Comparison of ENCODE assay signal across 12 cellular contexts in the genomic region with DNA sequence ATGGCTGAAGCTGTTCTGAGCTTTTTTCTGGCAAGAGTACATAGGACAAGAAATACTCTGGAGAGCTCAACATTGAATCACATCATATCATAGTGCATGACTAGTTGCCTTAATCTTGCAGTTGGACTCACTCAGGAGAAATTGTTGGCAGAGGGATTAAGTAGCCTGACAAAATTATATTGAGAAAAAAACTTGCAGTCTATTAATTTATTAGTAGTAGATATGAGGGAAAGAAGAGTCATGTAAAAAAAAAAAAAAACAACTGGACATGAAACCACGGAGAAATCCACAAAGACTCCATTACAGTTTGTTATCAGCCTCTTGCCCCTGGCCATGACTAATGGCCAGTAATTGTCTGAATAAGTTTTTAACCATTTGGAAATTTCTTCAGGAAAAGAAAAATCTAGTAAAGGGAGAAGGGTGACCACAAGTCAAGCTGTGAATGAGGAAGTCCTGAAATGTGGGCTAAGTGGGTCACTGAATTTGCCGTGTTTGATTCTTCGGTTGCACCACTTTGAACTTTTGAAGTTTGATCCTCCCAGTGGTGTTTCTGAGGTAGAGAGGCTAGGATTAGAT. TPM values are rescaled to one million over a fixed set of nuclear protein-coding genes. Genes with fewer than 3 reads are reported as not detected.
DNase-seq lines count a peak whose midpoint lies in the region; ATAC-seq and TF ChIP-seq lines count a peak whose summit lies in the region.
"Had no signal": no experiment of that assay in that cellular context is flagged by ENCODE, and none has a peak within 500 bp of the region (broad histone marks: within the 10 kb centered on the region; RNA-seq: fewer than 3 reads in every experiment).

No MANE protein-coding gene starts in this region.

- TF ChIP-seq CTCF in fibroblast of lung (conservative IDR thresholded peaks at IDR 0.05 in 1 of 2, IDR thresholded peaks at IDR 0.05 in 1 of 2; ENCODE audit: low read depth in 1 of 2, low read length in 2 of 2), result no peak
- no peak for TF ChIP-seq CTCF in progenitor cell of endocrine pancreas (IDR thresholded peaks at IDR 0.05; ENCODE audit: unreplicated experiment)
- TF ChIP-seq CTCF in RWPE1 (conservative IDR thresholded peaks at IDR 0.05; ENCODE audit: low read depth), result no peak

- in situ Hi-C loops in GM23248 (cut with MboI), result no loop called here

- H3K9me2 ChIP-seq in GM23248 (ENCODE audit: insufficient read depth), result no peaks in the 10 kb centered on the region

- H3K4me3 ChIP-seq in GM23248 (peak overlapping the region; percentile 23; the same call in 1 of the 2 replicates), SJCRH30 (no peak overlapping the region), fibroblast of lung (replicated peaks in 1 of 4; ENCODE audit: control extremely low read depth in 1 of 4, insufficient read depth in 1 of 4, low read depth in 3 of 4, low read length in 4 of 4) (no peak overlapping the region)
- H3K4me3 ChIP-seq: breast epithelium had no signal

- H3K4me1 ChIP-seq in GM23248 (ENCODE audit: insufficient read depth) (peaks cover 16% of the 10 kb centered on the region), SJCRH30 (peaks cover 11% of the 10 kb centered on the region), fibroblast of lung (ENCODE audit: control insufficient read depth, extremely low read depth, insufficient read depth, low read length) (peaks cover 9% of the 10 kb centered on the region)
- H3K4me1 ChIP-seq: breast epithelium had no signal

- peak overlapping the region; percentile 17 for H3K4me2 ChIP-seq in GM23248 (ENCODE audit: unreplicated experiment)
- H3K4me2 ChIP-seq in fibroblast of lung (ENCODE audit: extremely low read depth, insufficient read depth, low read length), result no peak overlapping the region

- DNase-seq in GM23248, result peak; percentile 76
- DNase-seq in SJCRH30, result peak in 1 of 2 experiments; percentile 33
- peak in 1 of 2 donors; percentile 81 for DNase-seq in fibroblast of lung (ENCODE audit: low read depth in 2 of 2)
- no peak for DNase-seq in sciatic nerve (ENCODE audit: low spot score)
- DNase-seq in DMS 273 treated with DMSO at 0.1 percent for 48 hours (lab: John Stamatoyannopoulos, UW), result no peak
- no peak for DNase-seq in progenitor cell of endocrine pancreas (ENCODE audit: low spot score, unreplicated experiment)
- no peak for DNase-seq in RWPE1 (ENCODE audit: low spot score)
- DNase-seq: activated CD4-positive, alpha-beta T cell treated with anti-CD3 and anti-CD28 coated beads for 1 hour; head of caudate nucleus; NCI-H82 had no signal

- H3K36me3 Mint-ChIP-seq in progenitor cell of endocrine pancreas (ENCODE audit: insufficient read depth), result no peaks in the 10 kb centered on the region

- WGBS in GM23248 (ENCODE audit: low coverage in 1 of 2, low lambda C conversion rate in 2 of 2, missing lambda C conversion rate in 2 of 2), 2 experiments, result 5 to 7% methylated on average over 3 of the region's 3 CpGs

- no peak overlapping the region for H3K4me3 Mint-ChIP-seq in progenitor cell of endocrine pancreas (ENCODE audit: low read depth)

- H3K9me3 ChIP-seq in GM23248 (ENCODE audit: low read depth) (no peaks in the 10 kb centered on the region), SJCRH30 (replicated peaks) (no peaks in the 10 kb centered on the region), fibroblast of lung (ENCODE audit: control insufficient read depth, insufficient read depth, low read depth, low read length) (no peaks in the 10 kb centered on the region)
- H3K9me3 ChIP-seq: breast epithelium had no signal

- no peak overlapping the region for H3K9ac ChIP-seq in GM23248
- no peak overlapping the region for H3K9ac ChIP-seq in fibroblast of lung (ENCODE audit: insufficient read depth, low read length)

- intact Hi-C loops in sciatic nerve (cut with DNase I), result no loop called here

- peak; percentile 55 for ATAC-seq in sciatic nerve
- ATAC-seq in activated CD4-positive, CD25-positive, alpha-beta regulatory T cell treated with anti-CD3 and anti-CD28 coated beads, Interleukin-2, amount 50 U/mL, for 24 hours, result no peak

- H4K20me1 ChIP-seq in GM23248 (ENCODE audit: insufficient read depth) (no peaks in the 10 kb centered on the region), fibroblast of lung (ENCODE audit: control insufficient read depth, extremely low read depth, insufficient read depth, low read length) (no peaks in the 10 kb centered on the region)

- H3K36me3 ChIP-seq in GM23248 (ENCODE audit: low read depth) (no peaks in the 10 kb centered on the region), SJCRH30 (no peaks in the 10 kb centered on the region), fibroblast of lung (ENCODE audit: control insufficient read depth, insufficient read depth, low read length) (no peaks in the 10 kb centered on the region)
- H3K36me3 ChIP-seq: breast epithelium had no signal

- H3K79me2 ChIP-seq in GM23248 (ENCODE audit: insufficient read depth) (no peaks in the 10 kb centered on the region), fibroblast of lung (ENCODE audit: control insufficient read depth, insufficient read depth, low read length) (no peaks in the 10 kb centered on the region)

- H3K27me3 ChIP-seq in GM23248 (replicated peaks; ENCODE audit: insufficient read depth) (no peaks in the 10 kb centered on the region), SJCRH30 (no peaks in the 10 kb centered on the region), fibroblast of lung (ENCODE audit: control insufficient read depth, insufficient read depth, low read length) (no peaks in the 10 kb centered on the region)

- H3F3A ChIP-seq in GM23248 (ENCODE audit: insufficient read depth), result peaks cover 15% of the 10 kb centered on the region

- H3K9me3 Mint-ChIP-seq in progenitor cell of endocrine pancreas (ENCODE audit: low read depth), result peaks cover 29% of the 10 kb centered on the region

- H3K27ac ChIP-seq in GM23248, result peak overlapping the region; percentile 51
- peak overlapping the region; percentile 39 for H3K27ac ChIP-seq in SJCRH30
- H3K27ac ChIP-seq in fibroblast of lung (ENCODE audit: insufficient read depth, low read length), result peak overlapping the region; percentile 55
- H3K27ac ChIP-seq in RWPE1, result no peak overlapping the region

- no peak overlapping the region for H3K27ac Mint-ChIP-seq in progenitor cell of endocrine pancreas

- H3K4me1 Mint-ChIP-seq in progenitor cell of endocrine pancreas (ENCODE audit: low read depth), result no peaks in the 10 kb centered on the region

- CTCF ChIA-PET in RWPE1 (lab: Yijun Ruan, JAX), result interaction anchor here (0.6 kb wide), 1 partner anchor 16 kb away, joined by 3 read pairs; no protein-coding TSS in a partner anchor

- no peak overlapping the region for H2AFZ ChIP-seq in GM23248
- H2AFZ ChIP-seq in fibroblast of lung (ENCODE audit: low read length), result no peak overlapping the region

- POLR2A ChIA-PET in RWPE1 (lab: Yijun Ruan, JAX; ENCODE audit: low non-redundant PET), result no interaction called here

- H3K27me3 Mint-ChIP-seq in progenitor cell of endocrine pancreas, result no peaks in the 10 kb centered on the region

RNA-seq across cellular contexts. Expression of a gene that starts 45.6 kb away (rescaled TPM):
- 57.5 and 63.2 TPM in 2 replicates for total RNA-seq in GM23248 (2014; rRNA removed; shearing (Covaris generic))
- polyA plus RNA-seq in GM23248 (2016; fragmentation: Nextera tagmentation; extraction: Ambion mirVana) (55.1 and 55.8 TPM in 2 replicates), fibroblast of lung (311 and 627 TPM in 2 replicates)
- total RNA-seq in SJCRH30 (2014; rRNA removed; shearing (Covaris generic)), result 48.0 and 55.7 TPM in 2 replicates
- total RNA-seq in fibroblast of lung (127 and 180 TPM in 2 replicates), sciatic nerve (174 TPM), progenitor cell of endocrine pancreas (2.8 and 3.0 TPM in 2 replicates)
- polyA plus RNA-seq in fibroblast of lung (2012), result 171 and 314 TPM in 2 replicates
- polyA minus RNA-seq in fibroblast of lung (ENCODE audit: low replicate concordance), result 227 and 451 TPM in 2 replicates

RNA-seq across cellular contexts. Expression of a gene that starts 58.3 kb away (rescaled TPM):
- total RNA-seq in GM23248 (2014; rRNA removed; shearing (Covaris generic)), result 11.4 and 14.4 TPM in 2 replicates
- polyA plus RNA-seq in GM23248 (2016; fragmentation: Nextera tagmentation; extraction: Ambion mirVana) (14.2 and 15.5 TPM in 2 replicates), fibroblast of lung (18.4 and 30.7 TPM in 2 replicates)
- 15.5 and 17.6 TPM in 2 replicates for total RNA-seq in SJCRH30 (2014; rRNA removed; shearing (Covaris generic))
- total RNA-seq in fibroblast of lung (19.0 and 20.5 TPM in 2 replicates), sciatic nerve (17.2 TPM), progenitor cell of endocrine pancreas (5.8 and 5.9 TPM in 2 replicates)
- 23.0 and 40.2 TPM in 2 replicates for polyA plus RNA-seq in fibroblast of lung (2012)
- polyA minus RNA-seq in fibroblast of lung (ENCODE audit: low replicate concordance), result 22.0 and 25.2 TPM in 2 replicates

Comparison
In these comparisons a context has a peak if more than half of its experiments do, and no peak if none do; other contexts are left out.
1. RNA of a gene that starts 45.6 kb away (total RNA-seq): 127 to 180 TPM in fibroblast of lung, 174 TPM in sciatic nerve (single experiment), 57.5 to 63.2 TPM in GM23248 and 48.0 to 55.7 TPM in SJCRH30; 2.8 to 3.0 TPM in progenitor cell of endocrine pancreas; every median in the first group is over 10 times any median in the second.